Comparison of ENCODE assay signal across 21 cellular contexts in genomic region chr10:33196377-33196706, GRCh38.
DNase-seq lines count a peak whose midpoint lies in the region; ATAC-seq and TF ChIP-seq lines count a peak whose summit lies in the region.
"Had no signal": no experiment of that assay in that cellular context is flagged by ENCODE, and none has a peak within 500 bp of the region (broad histone marks: within the 10 kb centered on the region; RNA-seq: fewer than 3 reads in every experiment).

No MANE protein-coding gene starts in this region.

- peaks cover 59% of the 10 kb centered on the region for H3K4me1 Mint-ChIP-seq in Caco-2 (ENCODE audit: low read depth, unreplicated experiment)
- H3K4me1 Mint-ChIP-seq in naive thymus-derived CD4-positive, alpha-beta T cell = peaks cover 0 to 6% (median 0%) of the 10 kb centered on the region in 7 donors
- H3K4me1 Mint-ChIP-seq: activated CD4-positive, alpha-beta T cell treated with anti-CD3 and anti-CD28 coated beads, Interleukin-2, amount 10 ng/mL, durations not matched to agents 24 days and 14 days; stimulated activated memory B cell treated with anti-CD40 and anti-IgM and Interleukin-4, amounts not matched to agents 10 μg/mL and 1 μg/mL and 100 μg/mL, for 72 hours had no signal

- H3K36me3 ChIP-seq in Caco-2 (ENCODE audit: control insufficient read depth, insufficient read depth, low read length) (no peaks in the 10 kb centered on the region), colonic mucosa (no peaks in the 10 kb centered on the region), lung (ENCODE audit: control insufficient read depth in 2 of 2, insufficient read depth in 2 of 2, low read length in 2 of 2) (peaks cover 5 to 39% of the 10 kb centered on the region in 2 donors), spleen (peaks cover 0 to 40% (median 2%) of the 10 kb centered on the region in 6 donors)
- H3K36me3 ChIP-seq in naive thymus-derived CD4-positive, alpha-beta T cell (ENCODE audit: control insufficient read depth in 2 of 3, insufficient read depth in 3 of 3, low read length in 3 of 3) = no peaks in the 10 kb centered on the region
- H3K36me3 ChIP-seq: prostate gland, transverse colon had no signal

- H3K9me3 ChIP-seq in Caco-2 (no peaks in the 10 kb centered on the region), colonic mucosa (no peaks in the 10 kb centered on the region), lung (ENCODE audit: control insufficient read depth in 2 of 2, insufficient read depth in 1 of 2, low read length in 1 of 2) (no peaks in the 10 kb centered on the region), spleen (no peaks in the 10 kb centered on the region)
- H3K9me3 ChIP-seq in naive thymus-derived CD4-positive, alpha-beta T cell (ENCODE audit: control insufficient read depth in 2 of 3, low read length in 3 of 3) = no peaks in the 10 kb centered on the region
- H3K9me3 ChIP-seq: prostate gland, transverse colon had no signal

- ATAC-seq in lung (ENCODE audit: insufficient read depth, low FRiP score) = no peak
- ATAC-seq in HG03520 (IDR thresholded peaks at IDR 0.05; ENCODE audit: unreplicated experiment) = no peak
- no peak for ATAC-seq in naive thymus-derived CD4-positive, alpha-beta T cell
- ATAC-seq: stimulated activated memory B cell treated with anti-CD40 and anti-IgM and Interleukin-4, amounts not matched to agents 10 μg/mL and 1 μg/mL and 100 μg/mL, for 72 hours had no signal

- no peak for TF ChIP-seq POLR2A in spleen (IDR thresholded peaks at IDR 0.05)

- H3K36me3 Mint-ChIP-seq in Caco-2 (ENCODE audit: insufficient read depth, unreplicated experiment) = peaks cover 66% of the 10 kb centered on the region
- H3K36me3 Mint-ChIP-seq in naive thymus-derived CD4-positive, alpha-beta T cell = no peaks in the 10 kb centered on the region
- H3K36me3 Mint-ChIP-seq: stimulated activated memory B cell treated with anti-CD40 and anti-IgM and Interleukin-4, amounts not matched to agents 10 μg/mL and 1 μg/mL and 100 μg/mL, for 72 hours had no signal

- H3K27me3 Mint-ChIP-seq in Caco-2 (ENCODE audit: insufficient read depth, unreplicated experiment) = no peaks in the 10 kb centered on the region
- H3K27me3 Mint-ChIP-seq in naive thymus-derived CD4-positive, alpha-beta T cell = peaks cover 0 to 28% (median 0%) of the 10 kb centered on the region in 5 donors

- H3K27ac Mint-ChIP-seq in Caco-2 (ENCODE audit: unreplicated experiment) = peak overlapping the region; percentile 56
- H3K27ac Mint-ChIP-seq in naive thymus-derived CD4-positive, alpha-beta T cell = no peak overlapping the region
- H3K27ac Mint-ChIP-seq: activated CD4-positive, alpha-beta T cell treated with anti-CD3 and anti-CD28 coated beads, Interleukin-2, amount 10 ng/mL, durations not matched to agents 24 days and 14 days; endodermal cell; stimulated activated memory B cell treated with anti-CD40 and anti-IgM and Interleukin-4, amounts not matched to agents 10 μg/mL and 1 μg/mL and 100 μg/mL, for 72 hours had no signal

- CTCF ChIA-PET in Caco-2 (lab: Charles Lee) = no interaction called here
- CTCF ChIA-PET in naive thymus-derived CD4-positive, alpha-beta T cell (lab: Charles Lee) = interaction anchor here (1.1 kb wide), 1 partner anchor 1441 kb away, joined by 3 read pairs; no protein-coding TSS in a partner anchor

- intact Hi-C loops in Caco-2 (cut with micrococcal nuclease; ENCODE audit: unreplicated experiment) (loop anchor here (1.0 to 10.0 kb wide), 7 partner anchors 28 to 1018 kb away; no protein-coding TSS in a partner anchor), colonic mucosa (cut with DNase I) (loop anchor here (10.0 kb wide), 2 partner anchors 138 to 1438 kb away; partner anchors contain the start of gene NRP1), spleen (cut with DNase I; ENCODE audit: low total_unique reads) (no loop called here)
- intact Hi-C loops in naive thymus-derived CD4-positive, alpha-beta T cell (cut with micrococcal nuclease) = loop anchor here in 1 of 2 donors (10.0 kb wide), 2 partner anchors 878 to 928 kb away; no protein-coding TSS in a partner anchor

- TF ChIP-seq CTCF in Caco-2 (IDR thresholded peaks at IDR 0.05; ENCODE audit: insufficient read depth in 1 of 2, low read depth in 1 of 2, low read length in 1 of 2, severe bottlenecking in 1 of 2, unreplicated experiment in 1 of 2) (no peak), colonic mucosa (IDR thresholded peaks at IDR 0.05) (no peak), lung (IDR thresholded peaks at IDR 0.05; ENCODE audit: control extremely low read depth, extremely low read depth) (no peak), spleen (IDR thresholded peaks at IDR 0.05 in 8 of 11, conservative IDR thresholded peaks at IDR 0.05 in 3 of 11) (no peak)

- 80 to 88% methylated on average over 3 of the region's 3 CpGs for WGBS in lung, 2 donors
- WGBS in spleen, 5 donors = 59 to 89% (median 83%) methylated on average over 3 of the region's 3 CpGs

- H3K4me3 ChIP-seq in Caco-2 (ENCODE audit: low read depth, low read length) = no peak overlapping the region
- H3K4me3 ChIP-seq in colonic mucosa = no peak overlapping the region
- no peak overlapping the region for H3K4me3 ChIP-seq in lung
- H3K4me3 ChIP-seq in spleen = no peak overlapping the region
- H3K4me3 ChIP-seq in naive thymus-derived CD4-positive, alpha-beta T cell (ENCODE audit: low read length) = no peak overlapping the region
- H3K4me3 ChIP-seq: prostate gland had no signal

- BruUV-seq in Caco-2 (replicated peaks; lab: Mats Ljungman, UMichigan) = no TSS peak

- DNase-seq in Caco-2 = no peak
- DNase-seq in colonic mucosa = no peak
- DNase-seq in lung (ENCODE audit: low spot score) = no peak
- no peak for DNase-seq in spleen
- DNase-seq in naive thymus-derived CD4-positive, alpha-beta T cell = no peak
- no peak for DNase-seq in NCI-H128 (lab: John Stamatoyannopoulos, UW; ENCODE audit: unreplicated experiment)
- DNase-seq in SHP77 treated with DMSO at 0.1 percent for 48 hours (lab: John Stamatoyannopoulos, UW) = no peak
- DNase-seq: activated CD4-positive, alpha-beta T cell treated with anti-CD3 and anti-CD28 coated beads, Interleukin-2, amount 10 ng/mL, durations not matched to agents 24 days and 14 days; activated CD8-positive, alpha-beta memory T cell treated with anti-CD3 and anti-CD28 coated beads, Interleukin-2, amount 50 U/mL, for 4 hours; activated gamma-delta T cell; amniotic stem cell; cerebellar nuclear complex; endodermal cell; left colon; NCI-H187; NCI-H446; NK-92 treated with Interleukin-12 subunit alpha and Interleukin-12 subunit beta, amount 100 ng/mL, for 24 hours had no signal

- peak overlapping the region; percentile 66 for H3K4me3 Mint-ChIP-seq in Caco-2 (ENCODE audit: unreplicated experiment)
- no peak overlapping the region for H3K4me3 Mint-ChIP-seq in naive thymus-derived CD4-positive, alpha-beta T cell
- H3K4me3 Mint-ChIP-seq: activated CD4-positive, alpha-beta T cell treated with anti-CD3 and anti-CD28 coated beads, Interleukin-2, amount 10 ng/mL, durations not matched to agents 24 days and 14 days; endodermal cell; stimulated activated memory B cell treated with anti-CD40 and anti-IgM and Interleukin-4, amounts not matched to agents 10 μg/mL and 1 μg/mL and 100 μg/mL, for 72 hours had no signal

- H3K27ac ChIP-seq in colonic mucosa (peak overlapping the region; percentile 0), lung (ENCODE audit: low read depth in 1 of 2, low read length in 1 of 2) (peak overlapping the region; percentile 58 to 77), spleen (peak overlapping the region; percentile 10 to 81 (median 70))
- H3K27ac ChIP-seq in naive thymus-derived CD4-positive, alpha-beta T cell (ENCODE audit: low read depth, low read length) = no peak overlapping the region
- H3K27ac ChIP-seq: prostate gland had no signal

- H3K9ac ChIP-seq in colonic mucosa (ENCODE audit: low read depth in 2 of 2, low read length in 2 of 2) = no peak overlapping the region

- no peaks in the 10 kb centered on the region for H3K9me3 Mint-ChIP-seq in Caco-2 (ENCODE audit: unreplicated experiment)
- peaks cover 0 to 1% (median 0%) of the 10 kb centered on the region in 11 donors for H3K9me3 Mint-ChIP-seq in naive thymus-derived CD4-positive, alpha-beta T cell
- H3K9me3 Mint-ChIP-seq: activated CD4-positive, alpha-beta T cell treated with anti-CD3 and anti-CD28 coated beads, Interleukin-2, amount 10 ng/mL, durations not matched to agents 24 days and 14 days; endodermal cell; stimulated activated memory B cell treated with anti-CD40 and anti-IgM and Interleukin-4, amounts not matched to agents 10 μg/mL and 1 μg/mL and 100 μg/mL, for 72 hours had no signal

- POLR2A ChIA-PET in Caco-2 (lab: Charles Lee) = interaction anchor here (0.5 kb wide), 1 partner anchor 239 kb away, joined by 7 read pairs; no protein-coding TSS in a partner anchor
- POLR2A ChIA-PET in naive thymus-derived CD4-positive, alpha-beta T cell (lab: Charles Lee) = no interaction called here

- H3K27me3 ChIP-seq in Caco-2 (replicated peaks; ENCODE audit: control insufficient read depth, insufficient read depth, low read length) (no peaks in the 10 kb centered on the region), colonic mucosa (no peaks in the 10 kb centered on the region), lung (ENCODE audit: control insufficient read depth, insufficient read depth) (no peaks in the 10 kb centered on the region), spleen (replicated peaks in 1 of 7) (no peaks in the 10 kb centered on the region)
- no peaks in the 10 kb centered on the region for H3K27me3 ChIP-seq in naive thymus-derived CD4-positive, alpha-beta T cell (ENCODE audit: control insufficient read depth in 2 of 2, insufficient read depth in 2 of 2, low read length in 2 of 2)
- H3K27me3 ChIP-seq: transverse colon had no signal

- H3K4me1 ChIP-seq in Caco-2 = peaks cover 71% of the 10 kb centered on the region
- peaks cover 5% of the 10 kb centered on the region for H3K4me1 ChIP-seq in colonic mucosa
- peaks cover 5 to 15% of the 10 kb centered on the region in 2 donors for H3K4me1 ChIP-seq in lung (ENCODE audit: control insufficient read depth in 2 of 2, insufficient read depth in 2 of 2, low read length in 2 of 2)
- peaks cover 11 to 62% (median 32%) of the 10 kb centered on the region in 6 donors for H3K4me1 ChIP-seq in spleen
- no peaks in the 10 kb centered on the region for H3K4me1 ChIP-seq in naive thymus-derived CD4-positive, alpha-beta T cell (ENCODE audit: control insufficient read depth in 2 of 2, insufficient read depth in 2 of 2, low read length in 2 of 2)
